Comparison of ENCODE assay signal across 25 cellular contexts in the genomic region with DNA sequence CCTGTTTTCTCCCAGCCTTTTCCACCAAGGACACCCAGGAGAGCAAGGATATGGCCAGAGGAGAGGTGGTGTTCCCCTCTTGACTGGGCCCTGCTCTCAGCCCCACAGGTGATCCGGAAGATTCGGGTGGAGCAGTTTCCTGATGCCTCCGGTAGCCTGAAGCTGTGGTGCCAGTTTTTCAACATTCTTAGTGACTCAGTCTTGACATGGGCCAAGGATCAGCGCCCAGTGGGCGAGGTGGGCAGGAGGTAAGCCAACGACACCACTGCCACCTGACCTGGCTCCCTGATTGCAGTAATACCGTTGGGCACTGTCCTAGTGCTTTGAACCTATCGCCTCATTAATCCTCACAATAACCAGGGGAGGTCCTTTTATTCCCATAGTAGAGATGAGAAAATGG. TPM values are rescaled to one million over a fixed set of nuclear protein-coding genes. Genes with fewer than 3 reads are reported as not detected.
DNase-seq lines count a peak whose midpoint lies in the region; ATAC-seq, FAIRE-seq and TF ChIP-seq lines count a peak whose summit lies in the region.
"Had no signal": no experiment of that assay in that cellular context is flagged by ENCODE, and none has a peak within 500 bp of the region (broad histone marks: within the 10 kb centered on the region; RNA-seq: fewer than 3 reads in every experiment).

No MANE protein-coding gene starts in this region.

- in situ Hi-C loops in gastrocnemius medialis (cut with MboI; ENCODE audit: low sequenced_read_pairs in 4 of 4), result no loop called here

- H3K27me3 ChIP-seq in ascending aorta (no peaks in the 10 kb centered on the region), keratinocyte (ENCODE audit: control insufficient read depth, extremely low read depth, insufficient read depth, low read length) (no peaks in the 10 kb centered on the region), gastrocnemius medialis (no peaks in the 10 kb centered on the region), WERI-Rb-1 (ENCODE audit: insufficient read depth, low read depth, severe bottlenecking) (no peaks in the 10 kb centered on the region)

- H3K4me3 ChIP-seq in ascending aorta, result no peak overlapping the region
- peak overlapping the region in 1 of 3 experiments; percentile 15 for H3K4me3 ChIP-seq in keratinocyte (ENCODE audit: control insufficient read depth in 2 of 3, extremely low read depth in 1 of 3, insufficient read depth in 2 of 3, low read depth in 1 of 3, low read length in 3 of 3)
- H3K4me3 ChIP-seq in gastrocnemius medialis, result no peak overlapping the region
- H3K4me3 ChIP-seq in WERI-Rb-1 (ENCODE audit: low read depth, low read length), result no peak overlapping the region
- H3K4me3 ChIP-seq: K562 had no signal

- H3K27me3 Mint-ChIP-seq in Calu3 (ENCODE audit: unreplicated experiment), result no peaks in the 10 kb centered on the region
- H3K27me3 Mint-ChIP-seq: activated CD4-positive, alpha-beta T cell treated with anti-CD3 and anti-CD28 coated beads, Interleukin-2, amount 10 ng/mL, durations not matched to agents 24 days and 14 days; CD4-positive, CD25-positive, alpha-beta regulatory T cell; natural killer cell treated with Interleukin-12 subunit alpha and Interleukin-12 subunit beta and Interleukin-15 and Interleukin-18, amount 100 ng/mL, for 72 hours; T-cell had no signal

- TF ChIP-seq POLR2A in gastrocnemius medialis (IDR thresholded peaks at IDR 0.05), result no peak

- H3K9me3 Mint-ChIP-seq in Calu3 (ENCODE audit: low read depth, unreplicated experiment), result no peaks in the 10 kb centered on the region
- H3K9me3 Mint-ChIP-seq: activated CD4-positive, alpha-beta T cell treated with anti-CD3 and anti-CD28 coated beads, Interleukin-2, amount 10 ng/mL, durations not matched to agents 24 days and 14 days; CD4-positive, CD25-positive, alpha-beta regulatory T cell; natural killer cell treated with Interleukin-12 subunit alpha and Interleukin-12 subunit beta and Interleukin-15 and Interleukin-18, amount 100 ng/mL, for 72 hours; T-cell had no signal

- H3K79me2 ChIP-seq in keratinocyte (ENCODE audit: control insufficient read depth, insufficient read depth, low read length), result no peaks in the 10 kb centered on the region
- H3K79me2 ChIP-seq: parathyroid adenoma had no signal

- peaks cover 24% of the 10 kb centered on the region for H3K36me3 Mint-ChIP-seq in Calu3 (ENCODE audit: insufficient read depth, unreplicated experiment)
- H3K36me3 Mint-ChIP-seq: CD4-positive, CD25-positive, alpha-beta regulatory T cell; natural killer cell treated with Interleukin-12 subunit alpha and Interleukin-12 subunit beta and Interleukin-15 and Interleukin-18, amount 100 ng/mL, for 72 hours; T-cell had no signal

- intact Hi-C loops in Calu3 (cut with micrococcal nuclease; ENCODE audit: unreplicated experiment), result loop anchor here (1.0 kb wide), 2 partner anchors 18 to 53 kb away; no protein-coding TSS in a partner anchor
- intact Hi-C loops in ascending aorta (cut with DNase I), result no loop called here
- intact Hi-C loops in gastrocnemius medialis (cut with DNase I; ENCODE audit: low total_unique reads), result loop anchor here (1.0 kb wide), 1 partner anchor 13 kb away; no protein-coding TSS in a partner anchor

- FAIRE-seq in keratinocyte (lab: Jason Lieb, UNC), result peak; percentile 88
- FAIRE-seq in HTR-8/SVneo (lab: Jason Lieb, UNC), result no peak
- FAIRE-seq: GM12891, GM19239, K562, urothelium cell line had no signal

- ATAC-seq in gastrocnemius medialis (peak; percentile 37 to 40), HG03342 (IDR thresholded peaks at IDR 0.05; ENCODE audit: unreplicated experiment) (no peak), GM21390 (IDR thresholded peaks at IDR 0.05; ENCODE audit: unreplicated experiment) (no peak)
- ATAC-seq: T-cell had no signal

- CTCF ChIA-PET in Calu3 (lab: Charles Lee), result no interaction called here

- DNase-seq in Calu3 (peak; percentile 94), ascending aorta (ENCODE audit: low spot score in 2 of 2) (peak in 1 of 2 donors; percentile 31), keratinocyte (ENCODE audit: low read depth, low spot score) (peak; percentile 11), gastrocnemius medialis (peak in 1 of 2 donors; percentile 70), HTR-8/SVneo (ENCODE audit: insufficient read length, low spot score) (no peak), WERI-Rb-1 (no peak)
- DNase-seq: activated CD4-positive, alpha-beta T cell treated with anti-CD3 and anti-CD28 coated beads, Interleukin-2, amount 10 ng/mL, durations not matched to agents 24 days and 14 days; CD4-positive, CD25-positive, alpha-beta regulatory T cell; DMS79; foreskin fibroblast; GOT3; NCI-H1694 treated with DMSO at 0.1 percent for 48 hours; NCI-H774; SHP77; stimulated activated CD4-positive, alpha-beta T cell treated with anti-CD3 and anti-CD28 coated beads, Interleukin-1b, Interleukin-23, amount 100 ng/mL, for 48 hours; stimulated activated naive CD4-positive, alpha-beta T cell; T-cell had no signal

- peak overlapping the region; percentile 94 for H3K27ac Mint-ChIP-seq in Calu3 (ENCODE audit: unreplicated experiment)
- H3K27ac Mint-ChIP-seq: activated CD4-positive, alpha-beta T cell treated with anti-CD3 and anti-CD28 coated beads, Interleukin-2, amount 10 ng/mL, durations not matched to agents 24 days and 14 days; natural killer cell treated with Interleukin-12 subunit alpha and Interleukin-12 subunit beta and Interleukin-15 and Interleukin-18, amount 100 ng/mL, for 72 hours; T-cell had no signal

- peak overlapping the region; percentile 10 to 46 for H3K27ac ChIP-seq in ascending aorta
- no peak overlapping the region for H3K27ac ChIP-seq in keratinocyte (ENCODE audit: control insufficient read depth, insufficient read depth, low read length)
- H3K27ac ChIP-seq in gastrocnemius medialis, result peak overlapping the region; percentile 76 to 86 (median 80)
- no peak overlapping the region for H3K27ac ChIP-seq in WERI-Rb-1
- H3K27ac ChIP-seq: parathyroid adenoma had no signal

- dilution Hi-C loops in keratinocyte (cut with MboI; ENCODE audit: extremely low pct_ligation_motif_present, low sequenced_read_pairs), result no loop called here

- BruUV-seq in Calu3 (replicated peaks; lab: Mats Ljungman, UMichigan), result no TSS peak

- no peaks in the 10 kb centered on the region for H4K20me1 ChIP-seq in keratinocyte (ENCODE audit: control insufficient read depth, extremely low read depth, insufficient read depth, low read length)

- H3K9me3 ChIP-seq in ascending aorta, result no peaks in the 10 kb centered on the region
- H3K9me3 ChIP-seq in keratinocyte (ENCODE audit: control insufficient read depth, low read depth, low read length), result no peaks in the 10 kb centered on the region
- H3K9me3 ChIP-seq in gastrocnemius medialis, result no peaks in the 10 kb centered on the region
- no peaks in the 10 kb centered on the region for H3K9me3 ChIP-seq in WERI-Rb-1 (ENCODE audit: severe bottlenecking)

- peak overlapping the region; percentile 88 for H2AFZ ChIP-seq in keratinocyte (ENCODE audit: control insufficient read depth, low read length)
- H2AFZ ChIP-seq: parathyroid adenoma had no signal

- peaks cover 3 to 6% of the 10 kb centered on the region in 2 donors for H3K4me1 ChIP-seq in ascending aorta
- peaks cover 19% of the 10 kb centered on the region for H3K4me1 ChIP-seq in keratinocyte (ENCODE audit: control insufficient read depth, extremely low read depth, insufficient read depth, low read length)
- peaks cover 20 to 34% of the 10 kb centered on the region in 2 donors for H3K4me1 ChIP-seq in gastrocnemius medialis

- H3K4me2 ChIP-seq in keratinocyte (ENCODE audit: control insufficient read depth, extremely low read depth, insufficient read depth, low read depth, low read length), result peak overlapping the region; percentile 65

- H3K9me1 ChIP-seq in keratinocyte (ENCODE audit: control insufficient read depth, extremely low read depth, insufficient read depth, low read length), result no peaks in the 10 kb centered on the region

- H3K4me3 Mint-ChIP-seq in Calu3 (ENCODE audit: low read depth, unreplicated experiment), result peak overlapping the region; percentile 16
- H3K4me3 Mint-ChIP-seq: activated CD4-positive, alpha-beta T cell treated with anti-CD3 and anti-CD28 coated beads, Interleukin-2, amount 10 ng/mL, durations not matched to agents 24 days and 14 days; CD4-positive, CD25-positive, alpha-beta regulatory T cell; natural killer cell treated with Interleukin-12 subunit alpha and Interleukin-12 subunit beta and Interleukin-15 and Interleukin-18, amount 100 ng/mL, for 72 hours; T-cell had no signal

- TF ChIP-seq CTCF in Calu3 (IDR thresholded peaks at IDR 0.05; ENCODE audit: unreplicated experiment) (no peak), ascending aorta (IDR thresholded peaks at IDR 0.05) (no peak), keratinocyte (optimal IDR thresholded peaks at IDR 0.05 in 1 of 3, IDR thresholded peaks at IDR 0.05 in 1 of 3, conservative IDR thresholded peaks at IDR 0.05 in 1 of 3; ENCODE audit: extremely low read depth in 1 of 3, insufficient read depth in 2 of 3, low read length in 3 of 3) (no peak), gastrocnemius medialis (IDR thresholded peaks at IDR 0.05 in 4 of 5, conservative IDR thresholded peaks at IDR 0.05 in 1 of 5) (no peak), WERI-Rb-1 (IDR thresholded peaks at IDR 0.05; ENCODE audit: low read depth, low read length) (no peak)

- H3K36me3 ChIP-seq in ascending aorta, result peaks cover 37 to 59% of the 10 kb centered on the region in 2 donors
- H3K36me3 ChIP-seq in keratinocyte (ENCODE audit: control insufficient read depth in 2 of 2, extremely low read depth in 1 of 2, insufficient read depth in 2 of 2, low read length in 2 of 2), result no peaks in the 10 kb centered on the region
- H3K36me3 ChIP-seq in gastrocnemius medialis, result peaks cover 1 to 90% of the 10 kb centered on the region in 2 donors
- peaks cover 52% of the 10 kb centered on the region for H3K36me3 ChIP-seq in WERI-Rb-1

- peaks cover 66% of the 10 kb centered on the region for H3K4me1 Mint-ChIP-seq in Calu3 (ENCODE audit: low read depth, unreplicated experiment)
- H3K4me1 Mint-ChIP-seq: activated CD4-positive, alpha-beta T cell treated with anti-CD3 and anti-CD28 coated beads, Interleukin-2, amount 10 ng/mL, durations not matched to agents 24 days and 14 days; CD4-positive, CD25-positive, alpha-beta regulatory T cell; T-cell had no signal

- H3K9ac ChIP-seq in keratinocyte (ENCODE audit: control insufficient read depth, extremely low read depth, insufficient read depth, low read length), result peak overlapping the region; percentile 3
- H3K9ac ChIP-seq: parathyroid adenoma had no signal

RNA-seq across cellular contexts. Expression of a gene that starts 25.3 kb away (rescaled TPM):
- total RNA-seq in Calu3 (2022) (0.17 and 0.37 TPM in 2 replicates), ascending aorta (not detected), gastrocnemius medialis (under 1 TPM in 1 of 4 donors, not detected in 3; 0.47 TPM)
- polyA plus RNA-seq in keratinocyte, result not detected in 3 replicates
- polyA plus RNA-seq in keratinocyte (2011; ENCODE audit: low read depth), result not detected
- not detected in 2 replicates for polyA plus RNA-seq in keratinocyte (2011; cell fraction: cytosol; rRNA removed)
- not detected in 2 replicates for polyA plus RNA-seq in keratinocyte (2011; cell fraction: nucleus; rRNA removed)
- polyA plus RNA-seq in keratinocyte (2012; ENCODE audit: low replicate concordance), result not detected in 2 replicates
- polyA minus RNA-seq in keratinocyte, result not detected in 3 replicates
- polyA minus RNA-seq in keratinocyte (2011; cell fraction: cytosol; rRNA and poly(A)+ RNA removed), result not detected
- polyA minus RNA-seq in keratinocyte (2011; cell fraction: nucleus; rRNA and poly(A)+ RNA removed), result not detected in 2 replicates
- total RNA-seq: activated CD4-positive, alpha-beta T cell treated with anti-CD3 and anti-CD28 coated beads, Interleukin-2, amount 10 ng/mL, durations not matched to agents 24 days and 14 days; CD4-positive, CD25-positive, alpha-beta regulatory T cell; K562; natural killer cell treated with Interleukin-12 subunit alpha and Interleukin-12 subunit beta and Interleukin-15 and Interleukin-18, amount 100 ng/mL, for 72 hours; T-cell had no signal
- polyA plus RNA-seq: CD4-positive, CD25-positive, alpha-beta regulatory T cell had no signal

RNA-seq across cellular contexts. Expression of a gene that starts 42.0 kb away (rescaled TPM):
- total RNA-seq in Calu3 (2022), result 4.6 TPM in 2 replicates
- total RNA-seq in ascending aorta, result 38.0 TPM
- polyA plus RNA-seq in keratinocyte, result 0.07 to 0.33 TPM (median 0.07 TPM) in 3 replicates
- polyA plus RNA-seq in keratinocyte (2011; ENCODE audit: low read depth), result 0.19 TPM
- polyA plus RNA-seq in keratinocyte (2011; cell fraction: cytosol; rRNA removed), result 0.05 and 0.07 TPM in 2 replicates
- polyA plus RNA-seq in keratinocyte (2011; cell fraction: nucleus; rRNA removed), result 1.3 and 1.6 TPM in 2 replicates
- 0.30 and 0.40 TPM in 2 replicates for polyA plus RNA-seq in keratinocyte (2012; ENCODE audit: low replicate concordance)
- 0.32 to 0.43 TPM in 2 of 3 replicates, not detected in the other for polyA minus RNA-seq in keratinocyte
- polyA minus RNA-seq in keratinocyte (2011; cell fraction: cytosol; rRNA and poly(A)+ RNA removed), result not detected
- 0.63 and 1.4 TPM in 2 replicates for polyA minus RNA-seq in keratinocyte (2011; cell fraction: nucleus; rRNA and poly(A)+ RNA removed)
- total RNA-seq in gastrocnemius medialis, result 100 to 1,000 TPM; 131 to 406 (median 305) TPM
- polyA plus RNA-seq: CD4-positive, CD25-positive, alpha-beta regulatory T cell had no signal

Comparison
In these comparisons a context has a peak if more than half of its experiments do, and no peak if none do; other contexts are left out.
1. DNase-seq: peak in Calu3 (single experiment) and keratinocyte (single experiment); none in HTR-8/SVneo (single experiment) and WERI-Rb-1 (single experiment).
2. H3K27ac ChIP-seq: peak in ascending aorta (2 of 2) and gastrocnemius medialis (4 of 4); none in keratinocyte (single experiment) and WERI-Rb-1 (single experiment).
3. ATAC-seq: peak in gastrocnemius medialis (2 of 2); none in HG03342 (single experiment) and GM21390 (single experiment).